In the genomic region with DNA sequence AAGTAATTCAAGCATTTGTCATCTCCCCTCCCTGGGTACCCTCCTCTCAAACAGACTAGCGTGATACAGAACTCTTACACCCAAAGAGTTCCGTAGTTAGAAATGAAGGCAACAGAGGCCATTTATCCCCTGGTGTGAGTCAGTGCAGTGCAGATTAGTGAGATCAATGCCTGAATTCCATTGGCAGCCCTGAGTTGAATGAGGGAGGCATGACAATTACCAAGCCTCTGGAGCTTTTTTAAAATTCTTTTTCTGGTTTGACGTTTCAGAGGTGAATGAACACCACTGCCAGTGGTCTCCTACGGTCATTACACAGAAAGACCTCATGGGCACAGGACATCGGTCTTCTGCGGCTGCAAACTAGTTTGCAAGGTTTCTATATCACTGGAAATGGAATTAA, we compare ENCODE assay signal across 17 cellular contexts.
DNase-seq lines count a peak whose midpoint lies in the region; ATAC-seq, FAIRE-seq and TF ChIP-seq lines count a peak whose summit lies in the region.
"Had no signal": no experiment of that assay in that cellular context is flagged by ENCODE, and none has a peak within 500 bp of the region (broad histone marks: within the 10 kb centered on the region; RNA-seq: fewer than 3 reads in every experiment).

No MANE protein-coding gene starts in this region.

- no peak overlapping the region for H3K56ac ChIP-seq in H1 (replicated peaks; ENCODE audit: insufficient read length, low read depth, low read length)

- H2BK15ac ChIP-seq in H1 (ENCODE audit: low read length) = no peak overlapping the region

- WGBS in H1 (ENCODE audit: extremely low coverage in 1 of 2, insufficient coverage in 1 of 2, insufficient read length in 1 of 2, insufficient replicate concordance in 2 of 2, low coverage in 1 of 2, low lambda C conversion rate in 2 of 2, missing lambda C conversion rate in 1 of 2), 2 experiments = 44% methylated on average over 6 of the region's 6 CpGs; no CpG with 5 or more reads in 1 of the 2 experiments

- DNase-seq in ELF-1 (ENCODE audit: low read depth, low spot score) (peak; percentile 25), H1 (ENCODE audit: low read depth in 1 of 2, low spot score in 2 of 2) (no peak), iPS-NIHi7 (ENCODE audit: extremely low spot score) (peak; percentile 58), NCI-H2081 (lab: John Stamatoyannopoulos, UW) (no peak), GM12891 (ENCODE audit: insufficient read length, low spot score) (no peak)
- DNase-seq in effector CD8-positive, alpha-beta T cell (lab: John Stamatoyannopoulos, UW) = no peak
- DNase-seq: Caco-2; CD8-positive, alpha-beta memory T cell; DND-41; GF-D8; GOT3 had no signal

- no peak overlapping the region for H3K4ac ChIP-seq in H1 (replicated peaks; ENCODE audit: insufficient read length, low read depth, low read length)

- no peak overlapping the region for H2AFZ ChIP-seq in H1 (ENCODE audit: low read length)

- POLR2A ChIA-PET in H1 (lab: Charles Lee; ENCODE audit: partially characterized antibody) = no interaction called here

- CTCF ChIA-PET in H1 (lab: Charles Lee; ENCODE audit: partially characterized antibody) = interaction anchor here (3.8 kb wide), 1 partner anchor 40 kb away, joined by 26 read pairs; no protein-coding TSS in a partner anchor

- no peak overlapping the region for H3K14ac ChIP-seq in H1 (ENCODE audit: insufficient read length)

- no peak overlapping the region for H2BK120ac ChIP-seq in H1 (replicated peaks; ENCODE audit: low read depth, low read length)

- 0 out of 2 replicates have a peak overlapping the region, but pooled peaks have one; percentile 24 for H2BK5ac ChIP-seq in H1 (ENCODE audit: low read depth, low read length)

- H3K27ac ChIP-seq in HUES6 (ENCODE audit: low read depth, low read length) (0 out of 2 replicates have a peak overlapping the region, but pooled peaks have one; percentile 15), H1 (ENCODE audit: low read depth, low read length) (no peak overlapping the region)
- H3K27ac ChIP-seq: 22Rv1, BLaER1, HL-60 had no signal

- H2BK12ac ChIP-seq in H1 (ENCODE audit: low read depth, low read length) = no peak overlapping the region

- FAIRE-seq in H1 (lab: Jason Lieb, UNC) (peak; percentile 63), GM12891 (lab: Jason Lieb, UNC) (no peak)

- H3K36me3 ChIP-seq in HUES6 (ENCODE audit: control insufficient read depth, insufficient read depth, low read length) (no peaks in the 10 kb centered on the region), H1 (ENCODE audit: control insufficient read depth in 2 of 4, insufficient read depth in 4 of 4, low read length in 3 of 4) (peaks cover 0 to 3% (median 0%) of the 10 kb centered on the region in 4 experiments; a peak in 1 of 8 replicates)
- H3K36me3 ChIP-seq: BLaER1 had no signal

- H4K20me1 ChIP-seq in H1 (replicated peaks in 1 of 2; ENCODE audit: control insufficient read depth in 1 of 2, insufficient read depth in 2 of 2, low read length in 2 of 2) = no peaks in the 10 kb centered on the region
- H4K20me1 ChIP-seq: BLaER1 had no signal

- no peak overlapping the region for H3K9ac ChIP-seq in HUES6 (ENCODE audit: low read length)
- H3K9ac ChIP-seq in H1 (replicated peaks in 1 of 4; ENCODE audit: extremely low read depth in 1 of 4, low read depth in 3 of 4, low read length in 3 of 4) = no peak overlapping the region
- H3K9ac ChIP-seq: BLaER1 had no signal

- peaks cover 37% of the 10 kb centered on the region for H3K4me1 ChIP-seq in HUES6 (ENCODE audit: control insufficient read depth, insufficient read depth, low read length)
- H3K4me1 ChIP-seq in H1 (replicated peaks in 1 of 4; ENCODE audit: control insufficient read depth in 3 of 4, insufficient read depth in 4 of 4, low read length in 3 of 4) = peaks cover 0 to 18% (median 11%) of the 10 kb centered on the region in 4 experiments; a peak in 6 of 7 replicates
- H3K4me1 ChIP-seq: BLaER1, Caco-2 had no signal

- no peak overlapping the region; the same call in 1 of the 2 replicates for H2BK20ac ChIP-seq in H1 (ENCODE audit: low read length)

- H4K91ac ChIP-seq in H1 (replicated peaks; ENCODE audit: insufficient read length, low read length) = no peak overlapping the region

- no peak overlapping the region for H4K5ac ChIP-seq in H1 (ENCODE audit: insufficient read length, low read depth, low read length)

- no peak for TF ChIP-seq CTCF in H1 (IDR thresholded peaks at IDR 0.05; ENCODE audit: control extremely low read depth in 1 of 3, insufficient read depth in 1 of 3, low read depth in 1 of 3, low read length in 3 of 3)

- TF ChIP-seq EP300 in H1 (IDR thresholded peaks at IDR 0.05; ENCODE audit: borderline replicate concordance in 1 of 2, low read depth in 2 of 2, low read length in 2 of 2) = no peak

- H3K4me3 ChIP-seq in HUES6 (ENCODE audit: low read depth, low read length) (no peak overlapping the region), H1 (ENCODE audit: extremely low read depth in 1 of 4, insufficient read depth in 2 of 4, low read depth in 3 of 4, low read length in 4 of 4) (no peak overlapping the region)
- H3K4me3 ChIP-seq: BLaER1 had no signal

- 0 out of 2 replicates have a peak overlapping the region, but pooled peaks have one; percentile 9 for H3K18ac ChIP-seq in H1 (ENCODE audit: extremely low read depth, low read length)

- no peaks in the 10 kb centered on the region for H3K23me2 ChIP-seq in H1 (ENCODE audit: low read depth, low read length)

- H3K79me1 ChIP-seq in H1 (ENCODE audit: low read depth, low read length) = no peaks in the 10 kb centered on the region

- no peak overlapping the region for H2AK5ac ChIP-seq in H1 (ENCODE audit: low read depth, low read length)

- no peak overlapping the region for H3K23ac ChIP-seq in H1 (ENCODE audit: insufficient read length)

- no peak for ATAC-seq in HG03342 (IDR thresholded peaks at IDR 0.05; ENCODE audit: unreplicated experiment)
- ATAC-seq: HCT116 had no signal

- no peaks in the 10 kb centered on the region; a peak in 1 of 4 replicates for H3K79me2 ChIP-seq in H1 (ENCODE audit: control insufficient read depth in 1 of 2, insufficient read depth in 2 of 2, low read length in 2 of 2)

- H3K27me3 ChIP-seq in HUES6 (ENCODE audit: control insufficient read depth, insufficient read depth, low read length) = no peaks in the 10 kb centered on the region
- H3K27me3 ChIP-seq in H1 (replicated peaks in 1 of 4; ENCODE audit: control insufficient read depth in 3 of 4, extremely low read depth in 1 of 4, insufficient read depth in 3 of 4, low read length in 3 of 4) = no peaks in the 10 kb centered on the region
- H3K27me3 ChIP-seq: BLaER1 had no signal

- H3K9me3 ChIP-seq in HUES6 (ENCODE audit: control insufficient read depth, insufficient read depth, low read depth, low read length) = peaks cover 4% of the 10 kb centered on the region; the same call in 1 of the 2 replicates
- peaks cover 2 to 4% of the 10 kb centered on the region in 2 experiments; a peak in 1 of 4 replicates for H3K9me3 ChIP-seq in H1 (ENCODE audit: insufficient read depth in 2 of 2, low read depth in 1 of 2, low read length in 1 of 2)
- H3K9me3 ChIP-seq: Caco-2 had no signal

- TF ChIP-seq POLR2A in H1 (IDR thresholded peaks at IDR 0.05; ENCODE audit: control extremely low read depth in 1 of 2, low read depth in 2 of 2, low read length in 2 of 2) (no peak), GM12891 (IDR thresholded peaks at IDR 0.05; ENCODE audit: low read depth, low read length) (no peak)

- no peak for TF ChIP-seq RAD21 in H1 (IDR thresholded peaks at IDR 0.05 in 1 of 2, conservative IDR thresholded peaks at IDR 0.05 in 1 of 2; ENCODE audit: low read depth in 2 of 2, low read length in 2 of 2)

- no peak overlapping the region for H4K8ac ChIP-seq in H1 (ENCODE audit: extremely low read depth, insufficient read depth, low read length)

- 0 out of 4 replicates have a peak overlapping the region, but pooled peaks of 1 of the 2 experiments have one; percentile 22 for H3K4me2 ChIP-seq in H1 (ENCODE audit: insufficient read depth in 1 of 2, low read depth in 2 of 2, low read length in 2 of 2)
- H3K4me2 ChIP-seq: BLaER1 had no signal

TF ChIP-seq in H1, 55 proteins besides CTCF, POLR2A, EP300 and RAD21 (continues in another document):
- TF ChIP-seq YY1 (IDR thresholded peaks at IDR 0.05; ENCODE audit: low read depth, low read length) (0 out of 2 replicates have a peak, but pooled peaks have one; percentile 8), JUND (IDR thresholded peaks at IDR 0.05; ENCODE audit: low read length) (no peak), RNF2 (IDR thresholded peaks at IDR 0.05; ENCODE audit: borderline replicate concordance, low read depth, low read length, missing control alignments, poor library complexity, severe bottlenecking) (no peak), SP4 (IDR thresholded peaks at IDR 0.05; ENCODE audit: low read length) (no peak), TCF12 (IDR thresholded peaks at IDR 0.05; ENCODE audit: low read depth, low read length) (no peak), POU5F1 (IDR thresholded peaks at IDR 0.05; ENCODE audit: low read depth, low read length) (no peak), PHF8 (conservative IDR thresholded peaks at IDR 0.05; ENCODE audit: low read depth, low read length) (no peak), SP2 (IDR thresholded peaks at IDR 0.05; ENCODE audit: low read length) (no peak), NANOG (IDR thresholded peaks at IDR 0.05; ENCODE audit: insufficient read depth, low read depth, low read length, poor library complexity, severe bottlenecking) (peak; percentile 53)
- TF ChIP-seq, protein P1, sequence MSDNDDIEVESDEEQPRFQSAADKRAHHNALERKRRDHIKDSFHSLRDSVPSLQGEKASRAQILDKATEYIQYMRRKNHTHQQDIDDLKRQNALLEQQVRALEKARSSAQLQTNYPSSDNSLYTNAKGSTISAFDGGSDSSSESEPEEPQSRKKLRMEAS (IDR thresholded peaks at IDR 0.05) = no peak

TF ChIP-seq in GM12891, 5 proteins besides CTCF, POLR2A, EP300 and RAD21:
- TF ChIP-seq TAF1 (IDR thresholded peaks at IDR 0.05; ENCODE audit: low read depth, low read length) = no peak
- TF ChIP-seq PAX5 (IDR thresholded peaks at IDR 0.05; ENCODE audit: insufficient read depth, low read length, severe bottlenecking) = no peak
- no peak for TF ChIP-seq SPI1 (IDR thresholded peaks at IDR 0.05; ENCODE audit: low read depth, low read length)
- TF ChIP-seq POU2F2 (IDR thresholded peaks at IDR 0.05; ENCODE audit: low read depth, low read length) = no peak
- TF ChIP-seq POLR2AphosphoS5 (IDR thresholded peaks at IDR 0.05; ENCODE audit: low read depth, low read length) = no peak
TF ChIP-seq in GM12891: peak in this region for 0.

Comparison
In these comparisons a context has a peak if more than half of its experiments do, and no peak if none do; other contexts are left out.
1. DNase-seq: peak in ELF-1 (single experiment) and iPS-NIHi7 (single experiment); none in H1 (0 of 2), effector CD8-positive, alpha-beta T cell (single experiment), NCI-H2081 (0 of 2) and GM12891 (single experiment).